ENCODE assay signal across 36 cellular contexts in the genomic region with DNA sequence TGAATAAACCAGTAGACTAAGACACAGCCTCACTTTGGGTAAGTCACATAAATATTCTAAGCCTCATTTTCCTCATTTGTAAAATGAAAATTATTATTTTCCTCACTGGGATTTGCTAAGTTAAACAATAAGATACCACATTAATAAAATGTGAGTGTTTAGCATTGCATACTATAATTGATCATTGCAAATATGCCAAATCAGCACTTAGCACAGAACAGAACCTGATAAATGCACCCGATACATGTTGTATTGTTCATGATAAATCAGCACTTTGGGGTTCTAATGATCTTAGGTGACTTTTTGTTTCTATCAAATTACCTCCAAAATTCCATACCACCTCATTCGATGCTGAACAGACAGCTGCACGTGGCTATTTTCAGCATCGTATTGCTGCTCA. TPM values are rescaled to one million over a fixed set of nuclear protein-coding genes. Genes with fewer than 3 reads are reported as not detected.
DNase-seq lines count a peak whose midpoint lies in the region; ATAC-seq, FAIRE-seq and TF ChIP-seq lines count a peak whose summit lies in the region.
"Had no signal": no experiment of that assay in that cellular context is flagged by ENCODE, and none has a peak within 500 bp of the region (broad histone marks: within the 10 kb centered on the region; RNA-seq: fewer than 3 reads in every experiment).

No MANE protein-coding gene starts in this region.

- H4K8ac ChIP-seq in IMR-90 (ENCODE audit: low read depth in 2 of 2, low read length in 2 of 2) = no peak overlapping the region

- TF ChIP-seq RAD21 in HepG2 (CRISPR knock-in tag; IDR thresholded peaks at IDR 0.05) (no peak), A549 (conservative IDR thresholded peaks at IDR 0.05 in 1 of 2, IDR thresholded peaks at IDR 0.05 in 1 of 2) (no peak), IMR-90 (IDR thresholded peaks at IDR 0.05; ENCODE audit: low read length) (no peak), K562 (CRISPR knock-in tag; conservative IDR thresholded peaks at IDR 0.05 in 1 of 2, IDR thresholded peaks at IDR 0.05 in 1 of 2) (no peak)

- H3K14ac ChIP-seq in IMR-90 (replicated peaks; ENCODE audit: low read depth, low read length) = no peak overlapping the region

- H4K5ac ChIP-seq in IMR-90 (ENCODE audit: low read depth, low read length) = no peak overlapping the region

- H3K56ac ChIP-seq in IMR-90 (ENCODE audit: extremely low read depth, insufficient read depth, low read length) = no peak overlapping the region

- ATAC-seq in HepG2 (no peak), right lobe of liver (no peak), A549 (no peak), IMR-90 (ENCODE audit: low read depth) (no peak), K562 (no peak)
- ATAC-seq: CD8-positive, alpha-beta T cell had no signal

- H2BK5ac ChIP-seq in IMR-90 (ENCODE audit: low read depth, low read length, poor library complexity, severe bottlenecking) = no peak overlapping the region

- in situ Hi-C loops in HepG2 (cut with HindIII; ENCODE audit: extremely low pct_ligation_motif_present, low pct_unique_long_range_greater_than_20kb) = no loop called here
- in situ Hi-C loops in IMR-90 (cut with MboI; ENCODE audit: low sequenced_read_pairs) = no loop called here
- in situ Hi-C loops in K562 (cut with MboI) = no loop called here

- H3K4me2 ChIP-seq in HepG2 (ENCODE audit: low read depth, low read length) (no peak overlapping the region), A549 (no peak overlapping the region), IMR-90 (ENCODE audit: low read depth, low read length) (no peak overlapping the region), K562 (ENCODE audit: insufficient read depth, low read length) (no peak overlapping the region)
- H3K4me2 ChIP-seq: BLaER1; BLaER1 treated with 17β-estradiol and CSF1 and Interleukin-3, amounts not matched to agents 10 nM and 100 nM had no signal

- H2AK5ac ChIP-seq in IMR-90 (ENCODE audit: low read depth, low read length) = no peak overlapping the region

- H3K9ac ChIP-seq in HepG2 (ENCODE audit: insufficient read depth, low read depth, low read length) (no peak overlapping the region), IMR-90 (ENCODE audit: low read depth, low read length) (no peak overlapping the region), K562 (ENCODE audit: insufficient read depth in 1 of 2, low read depth in 2 of 2, low read length in 2 of 2) (no peak overlapping the region)
- H3K9ac ChIP-seq: BLaER1; BLaER1 treated with 17β-estradiol and CSF1 and Interleukin-3, amounts not matched to agents 10 nM and 100 nM had no signal

- H3K79me1 ChIP-seq in IMR-90 (ENCODE audit: low read depth in 1 of 2, low read length in 2 of 2) = no peaks in the 10 kb centered on the region

- no peak overlapping the region for H3K23ac ChIP-seq in IMR-90 (ENCODE audit: low read depth, low read length)

- no peaks in the 10 kb centered on the region for H3K36me3 ChIP-seq in HepG2 (replicated peaks in 1 of 2; ENCODE audit: control insufficient read depth in 1 of 2, insufficient read depth in 2 of 2, low read length in 2 of 2)
- no peaks in the 10 kb centered on the region for H3K36me3 ChIP-seq in right lobe of liver
- no peaks in the 10 kb centered on the region for H3K36me3 ChIP-seq in IMR-90 (ENCODE audit: control insufficient read depth, insufficient read depth, low read length)
- H3K36me3 ChIP-seq in K562 (ENCODE audit: control insufficient read depth, insufficient read depth, low read length) = no peaks in the 10 kb centered on the region
- H3K36me3 ChIP-seq: BE2C had no signal

- dilution Hi-C loops in IMR-90 (cut with HindIII; ENCODE audit: low sequenced_read_pairs, unreplicated experiment) = no loop called here

- H3K9me3 ChIP-seq in HepG2 (ENCODE audit: low read length) (no peaks in the 10 kb centered on the region), right lobe of liver (no peaks in the 10 kb centered on the region), A549 (no peaks in the 10 kb centered on the region), IMR-90 (ENCODE audit: control insufficient read depth, insufficient read depth, low read length) (no peaks in the 10 kb centered on the region), K562 (replicated peaks; ENCODE audit: control insufficient read depth, insufficient read depth, low read depth, low read length) (no peaks in the 10 kb centered on the region)
- H3K9me3 ChIP-seq: BE2C, Caco-2 had no signal

- CTCF ChIA-PET in HepG2 (lab: Yijun Ruan, JAX; ENCODE audit: low intra/inter-chr PET ratio, low total read pairs) (no interaction called here), A549 (lab: Yijun Ruan, JAX) (interaction anchor here (2.4 kb wide), 1 partner anchor 25 kb away, joined by 13 read pairs; no protein-coding TSS in a partner anchor), IMR-90 (lab: Yijun Ruan, JAX) (no interaction called here), K562 (lab: Yijun Ruan, JAX; ENCODE audit: low intra/inter-chr PET ratio) (no interaction called here)

- intact Hi-C loops in HepG2 (cut with micrococcal nuclease; ENCODE audit: unreplicated experiment) (no loop called here), right lobe of liver (cut with DNase I) (no loop called here), IMR-90 (cut with micrococcal nuclease) (no loop called here), K562 (cut with micrococcal nuclease) (no loop called here)

- no peak overlapping the region for H2BK20ac ChIP-seq in IMR-90 (ENCODE audit: low read depth, low read length)

- H3K4me3 ChIP-seq in HepG2 (replicated peaks in 1 of 3; ENCODE audit: insufficient read depth in 1 of 3, low read depth in 2 of 3, low read length in 3 of 3) (no peak overlapping the region), right lobe of liver (no peak overlapping the region), A549 (no peak overlapping the region), IMR-90 (ENCODE audit: insufficient read depth, low read depth, low read length) (no peak overlapping the region), K562 (no peak overlapping the region)
- H3K4me3 ChIP-seq: BLaER1; BLaER1 treated with 17β-estradiol and CSF1 and Interleukin-3, amounts not matched to agents 10 nM and 100 nM had no signal

- H4K20me1 ChIP-seq in HepG2 (ENCODE audit: insufficient read depth, low read length) (no peaks in the 10 kb centered on the region), IMR-90 (ENCODE audit: insufficient read depth, low read length) (no peaks in the 10 kb centered on the region), K562 (replicated peaks; ENCODE audit: control insufficient read depth, insufficient read depth, low read length) (no peaks in the 10 kb centered on the region)
- H4K20me1 ChIP-seq: BLaER1; BLaER1 treated with 17β-estradiol and CSF1 and Interleukin-3, amounts not matched to agents 10 nM and 100 nM had no signal

- H3K79me2 ChIP-seq in HepG2 (ENCODE audit: insufficient read depth, low read length) (no peaks in the 10 kb centered on the region), K562 (ENCODE audit: control insufficient read depth, insufficient read depth, low read length) (no peaks in the 10 kb centered on the region)

- no peak overlapping the region for H2BK120ac ChIP-seq in IMR-90 (ENCODE audit: low read depth, low read length)

- H3K18ac ChIP-seq in IMR-90 (ENCODE audit: low read depth, low read length) = no peak overlapping the region

- H3K9me1 ChIP-seq in IMR-90 (ENCODE audit: insufficient read depth, low read length) (0 out of 2 replicates have a peak, but pooled peaks cover 3% of the 10 kb centered on the region), K562 (ENCODE audit: control insufficient read depth, insufficient read depth, low read length) (no peaks in the 10 kb centered on the region)

- H4K91ac ChIP-seq in IMR-90 (ENCODE audit: insufficient read depth, low read depth, low read length) = no peak overlapping the region

- no peak overlapping the region for H2AFZ ChIP-seq in HepG2 (ENCODE audit: low read length)
- no peak overlapping the region for H2AFZ ChIP-seq in IMR-90 (replicated peaks; ENCODE audit: low read length, poor library complexity)
- no peak overlapping the region for H2AFZ ChIP-seq in K562 (ENCODE audit: low read depth, low read length)

- H2BK15ac ChIP-seq in IMR-90 (ENCODE audit: low read depth, low read length) = no peak overlapping the region

- H3K27me3 ChIP-seq in HepG2 (ENCODE audit: control insufficient read depth in 1 of 2, insufficient read depth in 2 of 2, low read length in 2 of 2) = no peaks in the 10 kb centered on the region
- no peaks in the 10 kb centered on the region for H3K27me3 ChIP-seq in right lobe of liver
- no peaks in the 10 kb centered on the region for H3K27me3 ChIP-seq in IMR-90 (ENCODE audit: control insufficient read depth, insufficient read depth, low read length)
- H3K27me3 ChIP-seq in K562 (ENCODE audit: control insufficient read depth in 2 of 2, insufficient read depth in 2 of 2, low read length in 2 of 2) = no peaks in the 10 kb centered on the region
- H3K27me3 ChIP-seq: BE2C; BLaER1; BLaER1 treated with 17β-estradiol and CSF1 and Interleukin-3, amounts not matched to agents 10 nM and 100 nM had no signal

- H2AK9ac ChIP-seq in IMR-90 (replicated peaks; ENCODE audit: low read depth, low read length, poor library complexity) = no peak overlapping the region

- H3K4ac ChIP-seq in IMR-90 (ENCODE audit: low read depth, low read length) = no peak overlapping the region

- no peak for TF ChIP-seq POLR2A in HepG2 (IDR thresholded peaks at IDR 0.05; ENCODE audit: insufficient read depth in 1 of 2, low read depth in 2 of 2, low read length in 2 of 2)
- no peak for TF ChIP-seq POLR2A in right lobe of liver (IDR thresholded peaks at IDR 0.05)
- TF ChIP-seq POLR2A in A549 (IDR thresholded peaks at IDR 0.05; ENCODE audit: low read length) = no peak
- TF ChIP-seq POLR2A in IMR-90 (IDR thresholded peaks at IDR 0.05; ENCODE audit: low read depth, low read length) = no peak
- no peak for TF ChIP-seq POLR2A in K562 (conservative IDR thresholded peaks at IDR 0.05)

- 47% methylated on average over 4 of the region's 4 CpGs for WGBS in HepG2 (ENCODE audit: low lambda C conversion rate)
- 92% methylated on average over 4 of the region's 4 CpGs for WGBS in right lobe of liver (ENCODE audit: insufficient coverage, low coverage, low lambda C conversion rate, missing lambda C conversion rate)
- WGBS in A549 (ENCODE audit: missing lambda C conversion rate) = 95% methylated on average over 4 of the region's 4 CpGs
- no CpG with 5 or more reads among the region's 4 CpGs for WGBS in IMR-90 (ENCODE audit: extremely low coverage in 2 of 2, insufficient read length in 1 of 2), 2 experiments
- WGBS in K562 (ENCODE audit: insufficient coverage, low coverage, missing lambda C conversion rate) = 0% methylated on average over 4 of the region's 4 CpGs

- BruUV-seq in HepG2 (replicated peaks; lab: Mats Ljungman, UMichigan) (no TSS peak), IMR-90 (replicated peaks; lab: Mats Ljungman, UMichigan) (no TSS peak), K562 (replicated peaks; lab: Mats Ljungman, UMichigan) (no TSS peak)

- H3K4me1 ChIP-seq in HepG2 (ENCODE audit: insufficient read depth, low read length) (no peaks in the 10 kb centered on the region), right lobe of liver (no peaks in the 10 kb centered on the region), A549 (no peaks in the 10 kb centered on the region), IMR-90 (ENCODE audit: control insufficient read depth, insufficient read depth, low read length) (no peaks in the 10 kb centered on the region), K562 (replicated peaks in 1 of 2; ENCODE audit: control insufficient read depth in 2 of 2, insufficient read depth in 2 of 2, low read length in 2 of 2) (no peaks in the 10 kb centered on the region)
- H3K4me1 ChIP-seq: BE2C; BLaER1; BLaER1 treated with 17β-estradiol and CSF1 and Interleukin-3, amounts not matched to agents 10 nM and 100 nM; Caco-2 had no signal

- POLR2A ChIA-PET in HepG2 (lab: Yijun Ruan, JAX) = no interaction called here
- POLR2A ChIA-PET in A549 (lab: Yijun Ruan, JAX) = no interaction called here
- POLR2A ChIA-PET in IMR-90 (lab: Charles Lee; ENCODE audit: unreplicated experiment) = no interaction called here
- POLR2A ChIA-PET in K562 (lab: Yijun Ruan, JAX) = no interaction called here

- no peak for FAIRE-seq in HepG2 (lab: Jason Lieb, UNC)
- FAIRE-seq in A549 (lab: Jason Lieb, UNC) = no peak
- no peak for FAIRE-seq in K562 (lab: Jason Lieb, UNC)
- FAIRE-seq: A204.1, D721Med had no signal

- H3K27ac ChIP-seq in HepG2 (ENCODE audit: extremely low read length, insufficient read depth, low read length) (no peak overlapping the region), right lobe of liver (no peak overlapping the region), A549 (no peak overlapping the region), IMR-90 (ENCODE audit: insufficient read depth, low read length) (no peak overlapping the region), K562 (ENCODE audit: extremely low read depth, low read depth, low read length) (no peak overlapping the region)
- H3K27ac ChIP-seq: 22Rv1; BLaER1; BLaER1 treated with 17β-estradiol and CSF1 and Interleukin-3, amounts not matched to agents 10 nM and 100 nM; C4-2B had no signal

- TF ChIP-seq CTCF in HepG2 (CRISPR knock-in tag; IDR thresholded peaks at IDR 0.05) (no peak), right lobe of liver (IDR thresholded peaks at IDR 0.05) (no peak), A549 (IDR thresholded peaks at IDR 0.05) (no peak), IMR-90 (conservative IDR thresholded peaks at IDR 0.05; ENCODE audit: low read depth, low read length) (no peak), K562 (IDR thresholded peaks at IDR 0.05 in 2 of 3, conservative IDR thresholded peaks at IDR 0.05 in 1 of 3; ENCODE audit: insufficient read depth in 2 of 3, low read depth in 1 of 3, low read length in 3 of 3) (no peak)

- DNase-seq in HepG2 (ENCODE audit: low spot score) (no peak), right lobe of liver (no peak), A549 (ENCODE audit: low read depth in 1 of 2, low spot score in 1 of 2) (no peak), IMR-90 (no peak), K562 (ENCODE audit: extremely low read depth in 1 of 4, low spot score in 3 of 4) (no peak), SIG-M5 treated with dmso at 0.1 percent for 504 hours (lab: John Stamatoyannopoulos, UW; ENCODE audit: unreplicated experiment) (no peak), NCI-H2107 (lab: John Stamatoyannopoulos, UW) (no peak), NCI-H2227 (lab: John Stamatoyannopoulos, UW; ENCODE audit: unreplicated experiment) (no peak)
- DNase-seq: 8988T; ACHN; AML-193; BE2C; C1 segment of cervical spinal cord; Caco-2; Calu3; CD4-positive, alpha-beta memory T cell; CD4-positive, alpha-beta T cell; CD4-positive, CD25-positive, alpha-beta regulatory T cell; CD8-positive, alpha-beta memory T cell; CD8-positive, alpha-beta T cell; COR-L47; DMS 273 treated with DMSO at 0.1 percent for 48 hours; DMS153; DMS53; DMS79; DMS79 treated with DMSO at 0.1 percent for 48 hours; DND-41; EL had no signal

- TF ChIP-seq EP300 in HepG2 (IDR thresholded peaks at IDR 0.05; ENCODE audit: low read depth in 2 of 2, low read length in 2 of 2) = no peak
- no peak for TF ChIP-seq EP300 in HepG2 (CRISPR knock-in tag; IDR thresholded peaks at IDR 0.05; ENCODE audit: borderline replicate concordance)
- no peak for TF ChIP-seq EP300 in A549 (IDR thresholded peaks at IDR 0.05)
- TF ChIP-seq EP300 in K562 (IDR thresholded peaks at IDR 0.05; ENCODE audit: low read length) = no peak

RNA-seq across cellular contexts. Expression of a gene that starts 50.2 kb away (rescaled TPM):
- 0.91 TPM in 2 replicates for total RNA-seq in HepG2 (2016; rRNA removed; fragmentation: Illumina TruSeq; extraction: Trizol)
- total RNA-seq in HepG2 (2016; cell fraction: cytosol; rRNA removed; fragmentation: Illumina TruSeq; extraction: Trizol; ENCODE audit: low read depth) = 0.09 TPM in 1 of 2 replicates, not detected in the other
- 0.54 and 0.63 TPM in 2 replicates for total RNA-seq in HepG2 (2016; cell fraction: insoluble cytoplasmic fraction; rRNA removed; fragmentation: Illumina TruSeq; extraction: Trizol)
- 0.24 and 0.53 TPM in 2 replicates for total RNA-seq in HepG2 (2016; cell fraction: membrane; rRNA removed; fragmentation: Illumina TruSeq; extraction: Trizol)
- 0.53 and 0.56 TPM in 2 replicates for total RNA-seq in HepG2 (2016; cell fraction: nucleus; rRNA removed; fragmentation: Illumina TruSeq; extraction: Trizol)
- polyA plus RNA-seq in HepG2 (2011; rRNA removed) = 0.78 and 0.93 TPM in 2 replicates
- polyA plus RNA-seq in HepG2 (2011; cell fraction: cytosol; rRNA removed) = 0.19 and 0.24 TPM in 2 replicates
- 2.5 and 2.8 TPM in 2 replicates for polyA plus RNA-seq in HepG2 (2011; cell fraction: nucleus; rRNA removed)
- 0.65 and 1.2 TPM in 2 replicates for polyA plus RNA-seq in HepG2 (2012)
- polyA plus RNA-seq in HepG2 (2016; cell fraction: cytosol; fragmentation: Illumina TruSeq; extraction: Trizol; ENCODE audit: low read depth) = 0.03 and 0.10 TPM in 2 replicates
- 0.47 and 0.78 TPM in 2 replicates for polyA plus RNA-seq in HepG2 (2016; cell fraction: insoluble cytoplasmic fraction; fragmentation: Illumina TruSeq; extraction: Trizol; ENCODE audit: low read depth)
- 0.13 and 0.31 TPM in 2 replicates for polyA plus RNA-seq in HepG2 (2016; cell fraction: membrane; fragmentation: Illumina TruSeq; extraction: Trizol; ENCODE audit: low read depth)
- 0.53 and 0.68 TPM in 2 replicates for polyA plus RNA-seq in HepG2 (2016; cell fraction: nucleus; fragmentation: Illumina TruSeq; extraction: Trizol; ENCODE audit: insufficient read depth, low read depth)
- polyA minus RNA-seq in HepG2 (2011; rRNA and poly(A)+ RNA removed; ENCODE audit: low replicate concordance) = 3.3 and 5.8 TPM in 2 replicates
- 0.20 and 0.88 TPM in 2 replicates for polyA minus RNA-seq in HepG2 (2011; cell fraction: cytosol; rRNA and poly(A)+ RNA removed)
- polyA minus RNA-seq in HepG2 (2011; cell fraction: nucleus; rRNA and poly(A)+ RNA removed) = 10.7 and 12.4 TPM in 2 replicates
- 10 to 100 TPM in 4 of 6 experiments, 1 to 10 TPM in 2; 9.5 to 18.4 (median 14.7) TPM for total RNA-seq in right lobe of liver
- polyA plus RNA-seq in A549 (2011; rRNA removed) = 0.73 and 1.1 TPM in 2 replicates
- 0.11 and 0.13 TPM in 2 replicates for polyA plus RNA-seq in A549 (2012; cell fraction: cytosol; rRNA removed)
- 0.05 and 0.29 TPM in 2 replicates for polyA plus RNA-seq in A549 (2012; cell fraction: nucleus; rRNA removed)
- polyA plus RNA-seq in A549 (2017; fragmentation: RNase III; extraction: RNeasy Plus Mini Kit Qiagen cat#74134 plus additional on column Dnase treatment) = 0.08 to 0.29 TPM (median 0.18 TPM) in 3 replicates
- 1.1 and 2.6 TPM in 2 replicates for polyA minus RNA-seq in A549 (2011; rRNA and poly(A)+ RNA removed)
- total RNA-seq in IMR-90 (2012; rRNA removed) = 3.2 and 3.6 TPM in 2 replicates
- polyA plus RNA-seq in IMR-90 (2012; rRNA removed) = 1.7 and 1.8 TPM in 2 replicates
- polyA plus RNA-seq in IMR-90 (2012; cell fraction: cytosol; rRNA removed) = 0.27 and 0.81 TPM in 2 replicates
- polyA plus RNA-seq in IMR-90 (2012; cell fraction: nucleus; rRNA removed; ENCODE audit: low replicate concordance) = 0.98 and 7.4 TPM in 2 replicates
- total RNA-seq in K562 (2011; cell fraction: chromatin; rRNA removed; ENCODE audit: low replicate concordance) = 0.86 and 1.9 TPM in 2 replicates
- total RNA-seq in K562 (2011; cell fraction: nucleolus; rRNA removed) = not detected in 2 replicates
- total RNA-seq in K562 (2011; cell fraction: nucleoplasm; rRNA removed) = 1.0 TPM in 1 of 2 replicates, not detected in the other
- total RNA-seq in K562 (2014; rRNA removed) = not detected in 2 replicates
- 0.45 TPM in 1 of 2 replicates, not detected in the other for total RNA-seq in K562 (2014; rRNA removed; fragmentation: Illumina TruSeq; extraction: Trizol)
- not detected in 2 replicates for total RNA-seq in K562 (2015; rRNA removed; fragmentation: Illumina TruSeq; extraction: Trizol)
- 0.33 TPM in 1 of 2 replicates, not detected in the other for total RNA-seq in K562 (2021)
- polyA plus RNA-seq in K562 (2011; rRNA removed) = 0.13 and 0.62 TPM in 2 replicates
- 0.01 and 0.72 TPM in 2 replicates for polyA plus RNA-seq in K562 (2011; cell fraction: cytosol; rRNA removed)
- polyA plus RNA-seq in K562 (2011; cell fraction: nucleus; rRNA removed) = 0.64 and 2.7 TPM in 2 replicates
- 0.03 TPM in 1 of 2 replicates, not detected in the other for polyA plus RNA-seq in K562 (2012)
- polyA plus RNA-seq in K562 (2014; fragmentation: Illumina TruSeq; extraction: Trizol) = not detected in 2 replicates
- under 1 TPM in 1 of 2 experiments, not detected in 1; 0.04 TPM for polyA plus RNA-seq in K562 (2014; fragmentation: Nextera tagmentation; extraction: Ambion mirVana)
- polyA plus RNA-seq in K562 (2014; rRNA removed) = not detected in 2 replicates
- polyA minus RNA-seq in K562 (2011; rRNA and poly(A)+ RNA removed) = 0.81 and 2.6 TPM in 2 replicates
- polyA minus RNA-seq in K562 (2011; cell fraction: cytosol; rRNA and poly(A)+ RNA removed) = not detected in 2 replicates
- 0.27 and 1.9 TPM in 2 replicates for polyA minus RNA-seq in K562 (2011; cell fraction: nucleus; rRNA and poly(A)+ RNA removed)
- total RNA-seq: A172; CD4-positive, alpha-beta memory T cell; CD8-positive, alpha-beta memory T cell had no signal
- polyA plus RNA-seq: CD14-positive monocyte; CD4-positive, alpha-beta memory T cell; CD4-positive, CD25-positive, alpha-beta regulatory T cell; CD8-positive, alpha-beta memory T cell had no signal
